ENCODE assay signal across 1 cellular context in the genomic region with DNA sequence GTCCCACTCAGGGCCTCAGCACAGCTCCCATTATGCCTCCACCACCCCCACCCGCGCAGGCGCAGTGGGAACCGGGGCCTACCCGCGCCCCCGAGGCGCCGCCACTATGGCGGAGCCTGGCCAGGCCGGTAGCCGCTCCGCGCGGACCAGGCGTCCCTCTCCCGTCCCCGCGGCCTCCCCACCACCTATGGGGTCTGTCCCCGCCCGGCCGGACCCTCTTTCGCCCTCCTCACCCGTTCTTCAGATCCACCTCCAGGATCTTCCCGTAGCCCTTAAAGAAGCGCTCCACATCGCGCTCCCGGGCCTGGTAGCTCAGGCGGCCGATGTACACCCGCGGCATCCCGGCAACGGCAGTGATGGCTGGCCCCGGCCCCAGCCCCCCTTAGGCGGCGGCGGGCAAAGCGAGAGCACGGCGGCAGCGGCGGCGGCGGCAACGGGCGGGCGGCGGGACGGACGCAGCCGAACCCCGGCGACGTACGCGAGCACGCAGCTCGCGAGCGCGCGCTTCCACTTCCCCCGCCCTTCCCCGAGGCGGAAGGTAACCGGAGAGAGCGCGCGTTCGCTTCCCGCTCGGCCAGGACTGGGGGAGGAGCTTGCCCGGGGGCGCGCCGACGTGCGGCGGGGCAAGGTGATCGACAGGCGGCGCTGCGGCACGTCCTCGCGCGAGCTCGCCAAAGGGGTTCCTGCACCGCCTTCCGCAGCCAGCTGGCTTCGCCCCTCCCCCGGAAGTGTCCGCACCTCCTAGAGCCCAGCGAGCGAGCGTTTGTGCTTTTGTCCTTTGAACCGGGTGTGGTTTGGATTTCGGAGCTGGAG.
TF ChIP-seq lines count a peak whose summit lies in the region.

A gene (minus strand): TSS at position 488 of the 813 bp plus-strand sequence. CDS start 148 bp downstream, at position 340.

TF ChIP-seq in HepG2, 621 proteins besides CTCF, POLR2A, EP300 and RAD21 (continued from another document and continues in another):
- TF ChIP-seq, protein P1, sequence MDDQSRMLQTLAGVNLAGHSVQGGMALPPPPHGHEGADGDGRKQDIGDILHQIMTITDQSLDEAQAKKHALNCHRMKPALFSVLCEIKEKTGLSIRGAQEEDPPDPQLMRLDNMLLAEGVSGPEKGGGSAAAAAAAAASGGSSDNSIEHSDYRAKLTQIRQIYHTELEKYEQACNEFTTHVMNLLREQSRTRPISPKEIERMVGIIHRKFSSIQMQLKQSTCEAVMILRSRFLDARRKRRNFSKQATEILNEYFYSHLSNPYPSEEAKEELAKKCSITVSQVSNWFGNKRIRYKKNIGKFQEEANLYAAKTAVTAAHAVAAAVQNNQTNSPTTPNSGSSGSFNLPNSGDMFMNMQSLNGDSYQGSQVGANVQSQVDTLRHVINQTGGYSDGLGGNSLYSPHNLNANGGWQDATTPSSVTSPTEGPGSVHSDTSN (CRISPR knock-in tag; IDR thresholded peaks at IDR 0.05; ENCODE audit: borderline replicate concordance) = no peak
- TF ChIP-seq ETV5 (CRISPR knock-in tag; IDR thresholded peaks at IDR 0.05; ENCODE audit: borderline replicate concordance) (peak; percentile 91), MED8 (CRISPR knock-in tag; IDR thresholded peaks at IDR 0.05; ENCODE audit: insufficient replicate concordance) (peak; percentile 30), IKZF1 (IDR thresholded peaks at IDR 0.05) (no peak), FOSL2 (CRISPR knock-in tag; IDR thresholded peaks at IDR 0.05) (peak; percentile 61), HNRNPUL1 (IDR thresholded peaks at IDR 0.05; ENCODE audit: low read depth, low read length) (peak; percentile 61; the same call in 1 of the 2 replicates), KLF9 (CRISPR knock-in tag; IDR thresholded peaks at IDR 0.05; ENCODE audit: low read depth) (no peak), TOPORS (CRISPR knock-in tag; IDR thresholded peaks at IDR 0.05) (peak; percentile 77), ZNF772 (CRISPR knock-in tag; IDR thresholded peaks at IDR 0.05) (peak; percentile 49; the same call in 1 of the 2 replicates), CBX5 (CRISPR knock-in tag; IDR thresholded peaks at IDR 0.05; ENCODE audit: borderline replicate concordance) (peak; percentile 82; the same call in 1 of the 2 replicates), TAF15 (IDR thresholded peaks at IDR 0.05; ENCODE audit: low read depth, low read length, poor library complexity, severe bottlenecking) (no peak), NKX3-1 (CRISPR knock-in tag; IDR thresholded peaks at IDR 0.05) (peak; percentile 75; the same call in 1 of the 2 replicates), NFIB (CRISPR knock-in tag; IDR thresholded peaks at IDR 0.05; ENCODE audit: borderline replicate concordance) (no peak), HMG20A (CRISPR knock-in tag; IDR thresholded peaks at IDR 0.05; ENCODE audit: borderline replicate concordance) (no peak), MZF1 (CRISPR knock-in tag; IDR thresholded peaks at IDR 0.05; ENCODE audit: borderline replicate concordance) (no peak), ZNF253 (CRISPR knock-in tag; IDR thresholded peaks at IDR 0.05; ENCODE audit: borderline replicate concordance) (peak; percentile 94), ZNF124 (CRISPR knock-in tag; IDR thresholded peaks at IDR 0.05) (no peak), ONECUT2 (CRISPR knock-in tag; IDR thresholded peaks at IDR 0.05) (no peak), AKAP8 (CRISPR knock-in tag; IDR thresholded peaks at IDR 0.05) (peak; percentile 93), MAF1 (CRISPR knock-in tag; IDR thresholded peaks at IDR 0.05; ENCODE audit: borderline replicate concordance) (no peak; the same call in 1 of the 2 replicates), STAT5B (CRISPR knock-in tag; IDR thresholded peaks at IDR 0.05) (no peak), ELF1 (CRISPR knock-in tag; IDR thresholded peaks at IDR 0.05) (peak; percentile 91), ZNF569 (CRISPR knock-in tag; IDR thresholded peaks at IDR 0.05; ENCODE audit: borderline replicate concordance) (no peak), RBM22 (optimal IDR thresholded peaks at IDR 0.05; ENCODE audit: low read length) (no peak), PHF20 (CRISPR knock-in tag; IDR thresholded peaks at IDR 0.05) (peak; percentile 78)
- TF ChIP-seq, protein P2, sequence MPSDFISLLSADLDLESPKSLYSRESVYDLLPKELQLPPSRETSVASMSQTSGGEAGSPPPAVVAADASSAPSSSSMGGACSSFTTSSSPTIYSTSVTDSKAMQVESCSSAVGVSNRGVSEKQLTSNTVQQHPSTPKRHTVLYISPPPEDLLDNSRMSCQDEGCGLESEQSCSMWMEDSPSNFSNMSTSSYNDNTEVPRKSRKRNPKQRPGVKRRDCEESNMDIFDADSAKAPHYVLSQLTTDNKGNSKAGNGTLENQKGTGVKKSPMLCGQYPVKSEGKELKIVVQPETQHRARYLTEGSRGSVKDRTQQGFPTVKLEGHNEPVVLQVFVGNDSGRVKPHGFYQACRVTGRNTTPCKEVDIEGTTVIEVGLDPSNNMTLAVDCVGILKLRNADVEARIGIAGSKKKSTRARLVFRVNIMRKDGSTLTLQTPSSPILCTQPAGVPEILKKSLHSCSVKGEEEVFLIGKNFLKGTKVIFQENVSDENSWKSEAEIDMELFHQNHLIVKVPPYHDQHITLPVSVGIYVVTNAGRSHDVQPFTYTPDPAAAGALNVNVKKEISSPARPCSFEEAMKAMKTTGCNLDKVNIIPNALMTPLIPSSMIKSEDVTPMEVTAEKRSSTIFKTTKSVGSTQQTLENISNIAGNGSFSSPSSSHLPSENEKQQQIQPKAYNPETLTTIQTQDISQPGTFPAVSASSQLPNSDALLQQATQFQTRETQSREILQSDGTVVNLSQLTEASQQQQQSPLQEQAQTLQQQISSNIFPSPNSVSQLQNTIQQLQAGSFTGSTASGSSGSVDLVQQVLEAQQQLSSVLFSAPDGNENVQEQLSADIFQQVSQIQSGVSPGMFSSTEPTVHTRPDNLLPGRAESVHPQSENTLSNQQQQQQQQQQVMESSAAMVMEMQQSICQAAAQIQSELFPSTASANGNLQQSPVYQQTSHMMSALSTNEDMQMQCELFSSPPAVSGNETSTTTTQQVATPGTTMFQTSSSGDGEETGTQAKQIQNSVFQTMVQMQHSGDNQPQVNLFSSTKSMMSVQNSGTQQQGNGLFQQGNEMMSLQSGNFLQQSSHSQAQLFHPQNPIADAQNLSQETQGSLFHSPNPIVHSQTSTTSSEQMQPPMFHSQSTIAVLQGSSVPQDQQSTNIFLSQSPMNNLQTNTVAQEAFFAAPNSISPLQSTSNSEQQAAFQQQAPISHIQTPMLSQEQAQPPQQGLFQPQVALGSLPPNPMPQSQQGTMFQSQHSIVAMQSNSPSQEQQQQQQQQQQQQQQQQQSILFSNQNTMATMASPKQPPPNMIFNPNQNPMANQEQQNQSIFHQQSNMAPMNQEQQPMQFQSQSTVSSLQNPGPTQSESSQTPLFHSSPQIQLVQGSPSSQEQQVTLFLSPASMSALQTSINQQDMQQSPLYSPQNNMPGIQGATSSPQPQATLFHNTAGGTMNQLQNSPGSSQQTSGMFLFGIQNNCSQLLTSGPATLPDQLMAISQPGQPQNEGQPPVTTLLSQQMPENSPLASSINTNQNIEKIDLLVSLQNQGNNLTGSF (CRISPR knock-in tag; IDR thresholded peaks at IDR 0.05) = no peak; the same call in 1 of the 2 replicates
- TF ChIP-seq, protein P3, sequence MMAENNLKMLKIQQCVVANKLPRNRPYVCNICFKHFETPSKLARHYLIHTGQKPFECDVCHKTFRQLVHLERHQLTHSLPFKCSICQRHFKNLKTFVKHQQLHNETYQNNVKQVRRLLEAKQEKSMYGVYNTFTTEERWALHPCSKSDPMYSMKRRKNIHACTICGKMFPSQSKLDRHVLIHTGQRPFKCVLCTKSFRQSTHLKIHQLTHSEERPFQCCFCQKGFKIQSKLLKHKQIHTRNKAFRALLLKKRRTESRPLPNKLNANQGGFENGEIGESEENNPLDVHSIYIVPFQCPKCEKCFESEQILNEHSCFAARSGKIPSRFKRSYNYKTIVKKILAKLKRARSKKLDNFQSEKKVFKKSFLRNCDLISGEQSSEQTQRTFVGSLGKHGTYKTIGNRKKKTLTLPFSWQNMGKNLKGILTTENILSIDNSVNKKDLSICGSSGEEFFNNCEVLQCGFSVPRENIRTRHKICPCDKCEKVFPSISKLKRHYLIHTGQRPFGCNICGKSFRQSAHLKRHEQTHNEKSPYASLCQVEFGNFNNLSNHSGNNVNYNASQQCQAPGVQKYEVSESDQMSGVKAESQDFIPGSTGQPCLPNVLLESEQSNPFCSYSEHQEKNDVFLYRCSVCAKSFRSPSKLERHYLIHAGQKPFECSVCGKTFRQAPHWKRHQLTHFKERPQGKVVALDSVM (CRISPR knock-in tag; IDR thresholded peaks at IDR 0.05) = no peak
- TF ChIP-seq, protein P4, sequence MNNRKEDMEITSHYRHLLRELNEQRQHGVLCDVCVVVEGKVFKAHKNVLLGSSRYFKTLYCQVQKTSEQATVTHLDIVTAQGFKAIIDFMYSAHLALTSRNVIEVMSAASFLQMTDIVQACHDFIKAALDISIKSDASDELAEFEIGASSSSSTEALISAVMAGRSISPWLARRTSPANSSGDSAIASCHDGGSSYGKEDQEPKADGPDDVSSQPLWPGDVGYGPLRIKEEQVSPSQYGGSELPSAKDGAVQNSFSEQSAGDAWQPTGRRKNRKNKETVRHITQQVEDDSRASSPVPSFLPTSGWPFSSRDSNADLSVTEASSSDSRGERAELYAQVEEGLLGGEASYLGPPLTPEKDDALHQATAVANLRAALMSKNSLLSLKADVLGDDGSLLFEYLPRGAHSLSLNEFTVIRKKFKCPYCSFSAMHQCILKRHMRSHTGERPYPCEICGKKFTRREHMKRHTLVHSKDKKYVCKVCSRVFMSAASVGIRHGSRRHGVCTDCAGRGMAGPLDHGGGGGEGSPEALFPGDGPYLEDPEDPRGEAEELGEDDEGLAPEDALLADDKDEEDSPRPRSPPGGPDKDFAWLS (CRISPR knock-in tag; IDR thresholded peaks at IDR 0.05; ENCODE audit: borderline replicate concordance) = no peak
- TF ChIP-seq, protein P5, sequence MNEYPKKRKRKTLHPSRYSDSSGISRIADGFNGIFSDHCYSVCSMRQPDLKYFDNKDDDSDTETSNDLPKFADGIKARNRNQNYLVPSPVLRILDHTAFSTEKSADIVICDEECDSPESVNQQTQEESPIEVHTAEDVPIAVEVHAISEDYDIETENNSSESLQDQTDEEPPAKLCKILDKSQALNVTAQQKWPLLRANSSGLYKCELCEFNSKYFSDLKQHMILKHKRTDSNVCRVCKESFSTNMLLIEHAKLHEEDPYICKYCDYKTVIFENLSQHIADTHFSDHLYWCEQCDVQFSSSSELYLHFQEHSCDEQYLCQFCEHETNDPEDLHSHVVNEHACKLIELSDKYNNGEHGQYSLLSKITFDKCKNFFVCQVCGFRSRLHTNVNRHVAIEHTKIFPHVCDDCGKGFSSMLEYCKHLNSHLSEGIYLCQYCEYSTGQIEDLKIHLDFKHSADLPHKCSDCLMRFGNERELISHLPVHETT (CRISPR knock-in tag; conservative IDR thresholded peaks at IDR 0.05) = peak; percentile 94
- TF ChIP-seq, protein P6, sequence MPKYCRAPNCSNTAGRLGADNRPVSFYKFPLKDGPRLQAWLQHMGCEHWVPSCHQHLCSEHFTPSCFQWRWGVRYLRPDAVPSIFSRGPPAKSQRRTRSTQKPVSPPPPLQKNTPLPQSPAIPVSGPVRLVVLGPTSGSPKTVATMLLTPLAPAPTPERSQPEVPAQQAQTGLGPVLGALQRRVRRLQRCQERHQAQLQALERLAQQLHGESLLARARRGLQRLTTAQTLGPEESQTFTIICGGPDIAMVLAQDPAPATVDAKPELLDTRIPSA (CRISPR knock-in tag; IDR thresholded peaks at IDR 0.05; ENCODE audit: borderline replicate concordance) = no peak; the same call in 1 of the 2 replicates
- TF ChIP-seq, protein P7, sequence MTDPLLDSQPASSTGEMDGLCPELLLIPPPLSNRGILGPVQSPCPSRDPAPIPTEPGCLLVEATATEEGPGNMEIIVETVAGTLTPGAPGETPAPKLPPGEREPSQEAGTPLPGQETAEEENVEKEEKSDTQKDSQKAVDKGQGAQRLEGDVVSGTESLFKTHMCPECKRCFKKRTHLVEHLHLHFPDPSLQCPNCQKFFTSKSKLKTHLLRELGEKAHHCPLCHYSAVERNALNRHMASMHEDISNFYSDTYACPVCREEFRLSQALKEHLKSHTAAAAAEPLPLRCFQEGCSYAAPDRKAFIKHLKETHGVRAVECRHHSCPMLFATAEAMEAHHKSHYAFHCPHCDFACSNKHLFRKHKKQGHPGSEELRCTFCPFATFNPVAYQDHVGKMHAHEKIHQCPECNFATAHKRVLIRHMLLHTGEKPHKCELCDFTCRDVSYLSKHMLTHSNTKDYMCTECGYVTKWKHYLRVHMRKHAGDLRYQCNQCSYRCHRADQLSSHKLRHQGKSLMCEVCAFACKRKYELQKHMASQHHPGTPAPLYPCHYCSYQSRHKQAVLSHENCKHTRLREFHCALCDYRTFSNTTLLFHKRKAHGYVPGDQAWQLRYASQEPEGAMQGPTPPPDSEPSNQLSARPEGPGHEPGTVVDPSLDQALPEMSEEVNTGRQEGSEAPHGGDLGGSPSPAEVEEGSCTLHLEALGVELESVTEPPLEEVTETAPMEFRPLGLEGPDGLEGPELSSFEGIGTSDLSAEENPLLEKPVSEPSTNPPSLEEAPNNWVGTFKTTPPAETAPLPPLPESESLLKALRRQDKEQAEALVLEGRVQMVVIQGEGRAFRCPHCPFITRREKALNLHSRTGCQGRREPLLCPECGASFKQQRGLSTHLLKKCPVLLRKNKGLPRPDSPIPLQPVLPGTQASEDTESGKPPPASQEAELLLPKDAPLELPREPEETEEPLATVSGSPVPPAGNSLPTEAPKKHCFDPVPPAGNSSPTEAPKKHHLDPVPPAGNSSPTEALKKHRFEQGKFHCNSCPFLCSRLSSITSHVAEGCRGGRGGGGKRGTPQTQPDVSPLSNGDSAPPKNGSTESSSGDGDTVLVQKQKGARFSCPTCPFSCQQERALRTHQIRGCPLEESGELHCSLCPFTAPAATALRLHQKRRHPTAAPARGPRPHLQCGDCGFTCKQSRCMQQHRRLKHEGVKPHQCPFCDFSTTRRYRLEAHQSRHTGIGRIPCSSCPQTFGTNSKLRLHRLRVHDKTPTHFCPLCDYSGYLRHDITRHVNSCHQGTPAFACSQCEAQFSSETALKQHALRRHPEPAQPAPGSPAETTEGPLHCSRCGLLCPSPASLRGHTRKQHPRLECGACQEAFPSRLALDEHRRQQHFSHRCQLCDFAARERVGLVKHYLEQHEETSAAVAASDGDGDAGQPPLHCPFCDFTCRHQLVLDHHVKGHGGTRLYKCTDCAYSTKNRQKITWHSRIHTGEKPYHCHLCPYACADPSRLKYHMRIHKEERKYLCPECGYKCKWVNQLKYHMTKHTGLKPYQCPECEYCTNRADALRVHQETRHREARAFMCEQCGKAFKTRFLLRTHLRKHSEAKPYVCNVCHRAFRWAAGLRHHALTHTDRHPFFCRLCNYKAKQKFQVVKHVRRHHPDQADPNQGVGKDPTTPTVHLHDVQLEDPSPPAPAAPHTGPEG (CRISPR knock-in tag; IDR thresholded peaks at IDR 0.05) = peak; percentile 72; the same call in 1 of the 2 replicates
- TF ChIP-seq, protein P8, sequence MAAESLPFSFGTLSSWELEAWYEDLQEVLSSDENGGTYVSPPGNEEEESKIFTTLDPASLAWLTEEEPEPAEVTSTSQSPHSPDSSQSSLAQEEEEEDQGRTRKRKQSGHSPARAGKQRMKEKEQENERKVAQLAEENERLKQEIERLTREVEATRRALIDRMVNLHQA (CRISPR knock-in tag; IDR thresholded peaks at IDR 0.05) = no peak
- TF ChIP-seq, protein P9, sequence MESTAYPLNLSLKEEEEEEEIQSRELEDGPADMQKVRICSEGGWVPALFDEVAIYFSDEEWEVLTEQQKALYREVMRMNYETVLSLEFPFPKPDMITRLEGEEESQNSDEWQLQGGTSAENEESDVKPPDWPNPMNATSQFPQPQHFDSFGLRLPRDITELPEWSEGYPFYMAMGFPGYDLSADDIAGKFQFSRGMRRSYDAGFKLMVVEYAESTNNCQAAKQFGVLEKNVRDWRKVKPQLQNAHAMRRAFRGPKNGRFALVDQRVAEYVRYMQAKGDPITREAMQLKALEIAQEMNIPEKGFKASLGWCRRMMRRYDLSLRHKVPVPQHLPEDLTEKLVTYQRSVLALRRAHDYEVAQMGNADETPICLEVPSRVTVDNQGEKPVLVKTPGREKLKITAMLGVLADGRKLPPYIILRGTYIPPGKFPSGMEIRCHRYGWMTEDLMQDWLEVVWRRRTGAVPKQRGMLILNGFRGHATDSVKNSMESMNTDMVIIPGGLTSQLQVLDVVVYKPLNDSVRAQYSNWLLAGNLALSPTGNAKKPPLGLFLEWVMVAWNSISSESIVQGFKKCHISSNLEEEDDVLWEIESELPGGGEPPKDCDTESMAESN (CRISPR knock-in tag; conservative IDR thresholded peaks at IDR 0.05) = peak; percentile 89
